Comparison of ENCODE assay signal across 19 cellular contexts in the genomic region with DNA sequence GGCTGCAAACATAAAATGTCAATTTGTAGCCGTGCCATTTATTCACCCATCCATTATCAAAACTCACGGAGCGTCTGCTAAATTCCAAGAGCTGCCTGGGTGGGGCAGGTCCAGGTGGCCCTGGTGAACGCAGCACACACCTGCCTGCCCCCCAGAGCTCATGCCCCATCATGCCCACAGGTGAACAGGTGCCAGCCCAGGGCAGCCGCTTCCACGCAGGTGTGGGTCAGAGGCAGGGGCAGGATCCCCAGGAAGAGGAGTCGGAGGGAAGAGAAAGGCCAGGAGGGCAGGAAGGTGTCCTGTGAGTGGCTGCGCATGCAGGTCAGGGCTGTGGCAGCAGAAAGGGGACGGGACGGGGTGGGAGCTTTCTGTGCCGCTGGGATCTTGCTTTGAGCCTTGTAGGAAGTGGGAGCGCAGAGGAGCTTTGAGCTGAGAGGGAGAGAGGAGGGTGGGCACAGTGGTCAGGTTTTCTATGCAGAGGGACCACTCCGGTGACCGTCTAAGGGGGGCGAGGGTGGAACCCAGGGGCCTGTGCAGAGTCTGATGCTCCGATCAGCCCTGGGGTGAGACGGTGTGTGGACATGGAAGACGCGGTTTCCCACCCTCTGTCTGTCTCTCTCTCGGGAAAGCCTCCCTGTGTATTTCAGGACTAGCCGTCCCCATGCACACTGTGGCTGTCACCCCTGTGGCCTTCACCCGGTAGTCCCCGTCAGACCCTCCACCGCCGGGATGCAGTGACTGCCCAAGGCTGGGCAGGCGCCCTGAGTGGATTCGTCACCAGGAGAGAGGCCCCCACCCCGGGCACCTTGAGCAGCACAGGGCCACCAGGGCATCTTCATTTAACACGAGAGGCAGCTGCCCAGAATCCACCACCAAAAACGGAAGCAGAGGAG. TPM values are rescaled to one million over a fixed set of nuclear protein-coding genes. Genes with fewer than 3 reads are reported as not detected.
DNase-seq lines count a peak whose midpoint lies in the region; ATAC-seq, FAIRE-seq and TF ChIP-seq lines count a peak whose summit lies in the region.
"Had no signal": no experiment of that assay in that cellular context is flagged by ENCODE, and none has a peak within 500 bp of the region (broad histone marks: within the 10 kb centered on the region; RNA-seq: fewer than 3 reads in every experiment).

No MANE protein-coding gene starts in this region.

- no peak overlapping the region for H3K27ac Mint-ChIP-seq in stimulated activated memory B cell treated with anti-CD40 and anti-IgM and Interleukin-4, amounts not matched to agents 10 μg/mL and 1 μg/mL and 100 μg/mL, for 72 hours

- POLR2A ChIA-PET in Panc1 (lab: Charles Lee) = no interaction called here

- H3K9me3 Mint-ChIP-seq in stimulated activated memory B cell treated with anti-CD40 and anti-IgM and Interleukin-4, amounts not matched to agents 10 μg/mL and 1 μg/mL and 100 μg/mL, for 72 hours = peaks cover 7% of the 10 kb centered on the region

- FAIRE-seq in kidney (lab: Jason Lieb, UNC) = no peak
- FAIRE-seq: GM19239, H54 had no signal

- H3K36me3 ChIP-seq in Panc1 (ENCODE audit: control insufficient read depth, insufficient read depth, low read length) (no peaks in the 10 kb centered on the region), kidney (ENCODE audit: control insufficient read depth in 1 of 2, insufficient read depth in 2 of 2, low read length in 2 of 2) (no peaks in the 10 kb centered on the region), body of pancreas (replicated peaks in 1 of 2; ENCODE audit: insufficient read depth in 1 of 2, low read depth in 2 of 2) (no peaks in the 10 kb centered on the region)
- H3K36me3 ChIP-seq: SJSA1 had no signal

- H3K4me3 ChIP-seq in Panc1 (ENCODE audit: low read depth in 2 of 2, low read length in 2 of 2) (no peak overlapping the region), kidney (ENCODE audit: low read length in 2 of 2) (no peak overlapping the region), body of pancreas (no peak overlapping the region)
- H3K4me3 ChIP-seq: SJSA1 had no signal

- intact Hi-C loops in left cardiac atrium (cut with DNase I) = no loop called here
- intact Hi-C loops in cardiac septum (cut with DNase I) = no loop called here
- intact Hi-C loops in Panc1 (cut with micrococcal nuclease; ENCODE audit: unreplicated experiment) = no loop called here
- intact Hi-C loops in kidney (cut with DNase I) = no loop called here
- intact Hi-C loops in body of pancreas (cut with DNase I) = no loop called here

- H3K4me3 Mint-ChIP-seq in stimulated activated memory B cell treated with anti-CD40 and anti-IgM and Interleukin-4, amounts not matched to agents 10 μg/mL and 1 μg/mL and 100 μg/mL, for 72 hours = no peak overlapping the region

- H3K27me3 ChIP-seq in Panc1 (ENCODE audit: control insufficient read depth, insufficient read depth, low read length) (peaks cover 2% of the 10 kb centered on the region; the same call in 1 of the 2 replicates), body of pancreas (no peaks in the 10 kb centered on the region)
- H3K27me3 ChIP-seq: SJSA1 had no signal

- no peaks in the 10 kb centered on the region for H3K4me1 Mint-ChIP-seq in stimulated activated memory B cell treated with anti-CD40 and anti-IgM and Interleukin-4, amounts not matched to agents 10 μg/mL and 1 μg/mL and 100 μg/mL, for 72 hours

- H3K9me3 ChIP-seq in Panc1 (ENCODE audit: control insufficient read depth, insufficient read depth, low read depth, low read length) = no peaks in the 10 kb centered on the region
- no peaks in the 10 kb centered on the region for H3K9me3 ChIP-seq in kidney (ENCODE audit: control insufficient read depth in 1 of 2, low read length in 2 of 2)
- no peaks in the 10 kb centered on the region for H3K9me3 ChIP-seq in body of pancreas
- H3K9me3 ChIP-seq: Caco-2, SJSA1 had no signal

- in situ Hi-C loops in Panc1 (cut with HindIII; ENCODE audit: low pct_unique_long_range_greater_than_20kb, low sequenced_read_pairs) = no loop called here

- H3K36me3 Mint-ChIP-seq in stimulated activated memory B cell treated with anti-CD40 and anti-IgM and Interleukin-4, amounts not matched to agents 10 μg/mL and 1 μg/mL and 100 μg/mL, for 72 hours = no peaks in the 10 kb centered on the region

- H3K4me1 ChIP-seq in Panc1 (ENCODE audit: control insufficient read depth, insufficient read depth, low read length) (no peaks in the 10 kb centered on the region), kidney (ENCODE audit: control insufficient read depth in 1 of 2, insufficient read depth in 1 of 2, low read depth in 1 of 2, low read length in 2 of 2) (no peaks in the 10 kb centered on the region), body of pancreas (no peaks in the 10 kb centered on the region)
- H3K4me1 ChIP-seq: Caco-2, SJSA1 had no signal

- ATAC-seq in left cardiac atrium (no peak), Panc1 (peak; percentile 65), body of pancreas (no peak)
- peak; percentile 59 for ATAC-seq in stimulated activated memory B cell treated with anti-CD40 and anti-IgM and Interleukin-4, amounts not matched to agents 10 μg/mL and 1 μg/mL and 100 μg/mL, for 72 hours

- DNase-seq in left cardiac atrium = peak; percentile 19
- no peak for DNase-seq in cardiac septum (ENCODE audit: low spot score)
- DNase-seq in Panc1 (ENCODE audit: low read depth, low spot score) = no peak
- DNase-seq in kidney = peak; percentile 64
- DNase-seq in NCI-H2227 (lab: John Stamatoyannopoulos, UW; ENCODE audit: unreplicated experiment) = no peak
- DNase-seq in body of pancreas = no peak
- DNase-seq: Caco-2; DMS153; NCI-H1048; NCI-H1694; NCI-H345; NCI-H526; NK-92 treated with Interleukin-12 subunit alpha and Interleukin-12 subunit beta, amount 100 ng/mL, for 24 hours had no signal

- no peak overlapping the region for H3K9ac ChIP-seq in kidney (ENCODE audit: low read length in 2 of 2)
- H3K9ac ChIP-seq: KMS-11 had no signal

- CTCF ChIA-PET in Panc1 (lab: Charles Lee) = no interaction called here

- no peak for TF ChIP-seq POLR2A in body of pancreas (IDR thresholded peaks at IDR 0.05)

- TF ChIP-seq CTCF in Panc1 (IDR thresholded peaks at IDR 0.05) (no peak), kidney (IDR thresholded peaks at IDR 0.05; ENCODE audit: borderline replicate concordance, extremely low read depth, insufficient read depth) (no peak), body of pancreas (IDR thresholded peaks at IDR 0.05) (no peak)

- no peak overlapping the region for H3K27ac ChIP-seq in Panc1 (ENCODE audit: low read length)
- H3K27ac ChIP-seq in kidney (ENCODE audit: low read depth in 2 of 2, low read length in 2 of 2) = no peak overlapping the region
- H3K27ac ChIP-seq in body of pancreas = no peak overlapping the region
- H3K27ac ChIP-seq: KMS-11, SJSA1 had no signal

- H3K27me3 Mint-ChIP-seq in stimulated activated memory B cell treated with anti-CD40 and anti-IgM and Interleukin-4, amounts not matched to agents 10 μg/mL and 1 μg/mL and 100 μg/mL, for 72 hours = peaks cover 12% of the 10 kb centered on the region

- WGBS in body of pancreas, 2 donors = 56 to 57% methylated on average over 22 to 30 of the region's 30 CpGs

- no TSS peak for BruUV-seq in Panc1 (replicated peaks; lab: Mats Ljungman, UMichigan)

RNA-seq across cellular contexts. Expression of a gene that starts 26.7 kb away (rescaled TPM):
- total RNA-seq in left cardiac atrium (1 to 10 TPM; 2.6 to 2.7 TPM), cardiac septum (not detected), Panc1 (2021; ENCODE audit: unreplicated experiment) (0.33 TPM), kidney (20.7 TPM), body of pancreas (not detected)
- 0.67 TPM for polyA plus RNA-seq in Panc1 (2012; ENCODE audit: insufficient read length)
- 4.8 TPM for polyA plus RNA-seq in kidney (ENCODE audit: insufficient read depth, low read depth, low replicate concordance)
- total RNA-seq: RPMI7951, SJSA1 had no signal

Comparison
In these comparisons a context has a peak if more than half of its experiments do, and no peak if none do; other contexts are left out.
1. DNase-seq: peak in left cardiac atrium (single experiment) and kidney (single experiment); none in cardiac septum (single experiment), Panc1 (single experiment), NCI-H2227 (single experiment) and body of pancreas (0 of 4).
2. ATAC-seq: peak in Panc1 (single experiment) and stimulated activated memory B cell treated with anti-CD40 and anti-IgM and Interleukin-4, amounts not matched to agents 10 μg/mL and 1 μg/mL and 100 μg/mL, for 72 hours (single experiment); none in left cardiac atrium (0 of 2) and body of pancreas (single experiment).